14 cellular contexts compared by ENCODE assay signal in the genomic region with DNA sequence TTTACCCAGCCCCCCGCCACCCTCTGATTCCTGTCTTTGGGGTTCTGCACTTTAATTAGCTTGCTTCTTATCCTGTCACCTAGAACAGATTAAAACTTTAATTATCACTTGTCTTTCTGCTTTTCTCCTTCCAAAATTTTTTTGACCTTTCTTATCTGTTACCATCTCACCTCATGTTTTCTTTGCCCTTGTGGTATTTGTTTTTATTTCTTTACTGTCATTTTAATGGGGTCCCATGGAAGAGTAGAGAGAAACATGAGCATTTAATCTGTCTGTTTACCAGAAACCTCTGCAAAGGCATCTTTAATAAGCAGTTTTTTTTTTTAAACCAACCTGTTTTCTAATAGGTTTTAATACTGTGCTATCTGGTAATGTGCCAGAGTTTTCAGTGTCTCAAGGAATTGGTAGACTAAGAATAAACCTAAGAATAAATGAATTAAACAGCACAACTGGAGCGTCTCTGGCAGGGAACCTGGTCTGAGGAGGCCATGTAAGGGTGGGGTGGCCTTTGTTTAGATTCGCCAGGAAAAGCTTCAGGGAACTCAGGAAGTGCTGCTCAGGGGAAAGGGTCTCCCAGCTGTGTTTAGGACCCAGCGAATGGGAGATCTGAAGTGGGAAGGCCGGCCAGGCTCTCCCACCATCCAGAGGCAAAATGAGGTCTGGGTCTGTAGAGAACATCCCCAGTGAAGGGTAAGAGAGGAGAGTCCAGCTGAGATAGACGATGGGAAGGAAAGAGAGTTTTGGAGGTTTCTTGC.
A peak's percentile ranks its signal among the peaks of the same experiment; 100 is the strongest.
DNase-seq lines count a peak whose midpoint lies in the region; ATAC-seq and TF ChIP-seq lines count a peak whose summit lies in the region.
"Had no signal": no experiment of that assay in that cellular context is flagged by ENCODE, and none has a peak within 500 bp of the region (broad histone marks: within the 10 kb centered on the region; RNA-seq: fewer than 3 reads in every experiment).

No MANE protein-coding gene starts in this region.

- H3K4me2 ChIP-seq in BLaER1 treated with 17β-estradiol and CSF1 and Interleukin-3, amounts not matched to agents 10 nM and 100 nM: peak overlapping the region; percentile 57 to 88 (median 81)
- H3K4me2 ChIP-seq in mesendoderm (ENCODE audit: low read length): no peak overlapping the region

- H3K4me1 Mint-ChIP-seq in activated naive CD8-positive, alpha-beta T cell treated with anti-CD3 and anti-CD28 coated beads, Interleukin-2, amount 50 U/mL, for 24 hours: peaks cover 87% of the 10 kb centered on the region
- peaks cover 66% of the 10 kb centered on the region for H3K4me1 Mint-ChIP-seq in osteocyte (ENCODE audit: unreplicated experiment)

- WGBS in mesendoderm (ENCODE audit: extremely low coverage, insufficient coverage, low lambda C conversion rate): no CpG with 5 or more reads among the region's 6 CpGs
- WGBS in gastroesophageal sphincter (ENCODE audit: low coverage in 1 of 2), 2 donors: 41 to 62% methylated on average over 5 to 6 of the region's 6 CpGs

- H3K18ac ChIP-seq in mesendoderm (ENCODE audit: low read length): peak overlapping the region; percentile 4

- peaks cover 40 to 100% (median 80%) of the 10 kb centered on the region in 11 experiments for H4K20me1 ChIP-seq in BLaER1 treated with 17β-estradiol and CSF1 and Interleukin-3, amounts not matched to agents 10 nM and 100 nM

- H3K27me3 ChIP-seq in BLaER1 treated with 17β-estradiol and CSF1 and Interleukin-3, amounts not matched to agents 10 nM and 100 nM: no peaks in the 10 kb centered on the region
- H3K27me3 ChIP-seq in mesendoderm (ENCODE audit: insufficient read depth, low read length, poor library complexity) (no peaks in the 10 kb centered on the region), gastroesophageal sphincter (no peaks in the 10 kb centered on the region)
- H3K27me3 ChIP-seq: upper lobe of right lung had no signal

- H3K27ac Mint-ChIP-seq in activated naive CD8-positive, alpha-beta T cell treated with anti-CD3 and anti-CD28 coated beads, Interleukin-2, amount 50 U/mL, for 24 hours: peak overlapping the region; percentile 11
- no peak overlapping the region for H3K27ac Mint-ChIP-seq in osteocyte (ENCODE audit: unreplicated experiment)
- H3K27ac Mint-ChIP-seq: T-helper 2 cell treated with Interferon-gamma antibody and Interleukin-4, amounts not matched to agents 5 μg/mL and 100 μg/mL, for 36 hours had no signal

- no peak overlapping the region for H3K9ac ChIP-seq in BLaER1 treated with 17β-estradiol and CSF1 and Interleukin-3, amounts not matched to agents 10 nM and 100 nM
- no peak overlapping the region for H3K9ac ChIP-seq in mesendoderm (ENCODE audit: low read length)

- no peak overlapping the region for H2BK15ac ChIP-seq in mesendoderm (replicated peaks; ENCODE audit: low read depth)

- H3K56ac ChIP-seq in mesendoderm (ENCODE audit: low read length): no peak overlapping the region

- no peaks in the 10 kb centered on the region for H3K27me3 Mint-ChIP-seq in activated naive CD8-positive, alpha-beta T cell treated with anti-CD3 and anti-CD28 coated beads, Interleukin-2, amount 50 U/mL, for 24 hours
- H3K27me3 Mint-ChIP-seq in osteocyte (ENCODE audit: unreplicated experiment): no peaks in the 10 kb centered on the region

- H4K8ac ChIP-seq in mesendoderm (ENCODE audit: low read depth, low read length): no peak overlapping the region

- peaks cover 65% of the 10 kb centered on the region for H3K79me2 ChIP-seq in mesendoderm (ENCODE audit: control insufficient read depth, insufficient read depth, low read length)

- TF ChIP-seq CTCF in osteocyte (IDR thresholded peaks at IDR 0.05) (no peak), gastroesophageal sphincter (IDR thresholded peaks at IDR 0.05) (no peak)

- H3K4me3 Mint-ChIP-seq in activated naive CD8-positive, alpha-beta T cell treated with anti-CD3 and anti-CD28 coated beads, Interleukin-2, amount 50 U/mL, for 24 hours: no peak overlapping the region
- no peak overlapping the region for H3K4me3 Mint-ChIP-seq in osteocyte (ENCODE audit: unreplicated experiment)
- H3K4me3 Mint-ChIP-seq: T-helper 2 cell treated with Interferon-gamma antibody and Interleukin-4, amounts not matched to agents 5 μg/mL and 100 μg/mL, for 36 hours had no signal

- TF ChIP-seq POLR2A in gastroesophageal sphincter (IDR thresholded peaks at IDR 0.05): no peak

- H2BK120ac ChIP-seq in mesendoderm (ENCODE audit: low read depth, low read length): peak overlapping the region; percentile 13

- no peaks in the 10 kb centered on the region for H3K9me3 Mint-ChIP-seq in activated naive CD8-positive, alpha-beta T cell treated with anti-CD3 and anti-CD28 coated beads, Interleukin-2, amount 50 U/mL, for 24 hours
- no peaks in the 10 kb centered on the region for H3K9me3 Mint-ChIP-seq in osteocyte (ENCODE audit: unreplicated experiment)
- H3K9me3 Mint-ChIP-seq: T-helper 2 cell treated with Interferon-gamma antibody and Interleukin-4, amounts not matched to agents 5 μg/mL and 100 μg/mL, for 36 hours had no signal

- peaks cover 81 to 100% (median 96%) of the 10 kb centered on the region in 10 experiments for H3K4me1 ChIP-seq in BLaER1 treated with 17β-estradiol and CSF1 and Interleukin-3, amounts not matched to agents 10 nM and 100 nM
- peaks cover 4% of the 10 kb centered on the region for H3K4me1 ChIP-seq in mesendoderm (ENCODE audit: control insufficient read depth, low read depth, low read length)
- H3K4me1 ChIP-seq in gastroesophageal sphincter: peaks cover 29 to 100% (median 29%) of the 10 kb centered on the region in 3 donors

- H3K36me3 ChIP-seq in BLaER1 treated with 17β-estradiol and CSF1 and Interleukin-3, amounts not matched to agents 10 nM and 100 nM: peaks cover 0 to 31% (median 7%) of the 10 kb centered on the region in 11 experiments; a peak in 7 of 22 replicates
- H3K36me3 ChIP-seq in mesendoderm (ENCODE audit: control insufficient read depth, insufficient read depth, low read length) (no peaks in the 10 kb centered on the region), gastroesophageal sphincter (no peaks in the 10 kb centered on the region)
- H3K36me3 ChIP-seq: upper lobe of right lung had no signal

- H3K9me3 ChIP-seq in BLaER1 treated with 17β-estradiol and CSF1 and Interleukin-3, amounts not matched to agents 10 nM and 100 nM (replicated peaks in 1 of 11): no peaks in the 10 kb centered on the region
- no peaks in the 10 kb centered on the region for H3K9me3 ChIP-seq in gastroesophageal sphincter
- H3K9me3 ChIP-seq: upper lobe of right lung had no signal

- H3K23ac ChIP-seq in mesendoderm (ENCODE audit: low read length): no peak overlapping the region

- peak overlapping the region in 9 of 11 experiments; percentile 8 to 71 (median 58); a peak in 14 of 22 replicates for H3K27ac ChIP-seq in BLaER1 treated with 17β-estradiol and CSF1 and Interleukin-3, amounts not matched to agents 10 nM and 100 nM
- H3K27ac ChIP-seq in mesendoderm (ENCODE audit: low read depth, low read length) (no peak overlapping the region), gastroesophageal sphincter (peak overlapping the region in 2 of 4 donors; percentile 20 to 39)
- H3K27ac ChIP-seq: upper lobe of right lung had no signal

- no peak overlapping the region for H2BK5ac ChIP-seq in mesendoderm (ENCODE audit: low read length)

- H3K4ac ChIP-seq in mesendoderm (ENCODE audit: low read depth, low read length): no peak overlapping the region

- H4K5ac ChIP-seq in mesendoderm (ENCODE audit: low read length): no peak overlapping the region

- TF ChIP-seq EP300 in gastroesophageal sphincter (IDR thresholded peaks at IDR 0.05): no peak

- DNase-seq in ELF-1 (ENCODE audit: low read depth, low spot score) (peak; percentile 44), mesendoderm (peak; percentile 57), MV-4-11 (lab: John Stamatoyannopoulos, UW) (no peak), osteocyte (ENCODE audit: extremely low spot score, unreplicated experiment) (no peak)
- DNase-seq in activated naive CD8-positive, alpha-beta T cell treated with anti-CD3 and anti-CD28 coated beads, Interleukin-2, amount 50 U/mL, for 24 hours: no peak
- DNase-seq: activated effector memory CD4-positive, alpha-beta T cell treated with anti-CD3 and anti-CD28 coated beads, Interleukin-2, amount 50 U/mL, for 16 hours; NCI-H2029; NCI-H524 treated with DMSO at 0.1 percent for 48 hours; stimulated activated CD8-positive, alpha-beta memory T cell treated with anti-CD3 and anti-CD28 coated beads, Interleukin-4, amount 100 ng/mL, for 48 hours; upper lobe of right lung had no signal

- peaks cover 19% of the 10 kb centered on the region for H3K79me1 ChIP-seq in mesendoderm (ENCODE audit: low read length)

- peaks cover 7% of the 10 kb centered on the region for H3K36me3 Mint-ChIP-seq in activated naive CD8-positive, alpha-beta T cell treated with anti-CD3 and anti-CD28 coated beads, Interleukin-2, amount 50 U/mL, for 24 hours (ENCODE audit: low read depth)
- H3K36me3 Mint-ChIP-seq in osteocyte (ENCODE audit: unreplicated experiment): no peaks in the 10 kb centered on the region

- ATAC-seq in activated naive CD8-positive, alpha-beta T cell treated with anti-CD3 and anti-CD28 coated beads, Interleukin-2, amount 50 U/mL, for 24 hours: no peak
- no peak for ATAC-seq in HG03469 (IDR thresholded peaks at IDR 0.05; ENCODE audit: unreplicated experiment)
- no peak for ATAC-seq in gastroesophageal sphincter
- ATAC-seq: upper lobe of right lung had no signal

- no peak overlapping the region for H2AK5ac ChIP-seq in mesendoderm (ENCODE audit: low read length)

- no peak overlapping the region for H3K4me3 ChIP-seq in BLaER1 treated with 17β-estradiol and CSF1 and Interleukin-3, amounts not matched to agents 10 nM and 100 nM
- H3K4me3 ChIP-seq in mesendoderm (ENCODE audit: low read length) (no peak overlapping the region), gastroesophageal sphincter (no peak overlapping the region)
- H3K4me3 ChIP-seq: upper lobe of right lung had no signal

Comparison
In these comparisons a context has a peak if more than half of its experiments do, and no peak if none do; other contexts are left out.
1. DNase-seq: peak in ELF-1 (single experiment) and mesendoderm (single experiment); none in activated naive CD8-positive, alpha-beta T cell treated with anti-CD3 and anti-CD28 coated beads, Interleukin-2, amount 50 U/mL, for 24 hours (single experiment), MV-4-11 (single experiment) and osteocyte (single experiment).